Comparison of ENCODE assay signal across 14 cellular contexts in the genomic region with DNA sequence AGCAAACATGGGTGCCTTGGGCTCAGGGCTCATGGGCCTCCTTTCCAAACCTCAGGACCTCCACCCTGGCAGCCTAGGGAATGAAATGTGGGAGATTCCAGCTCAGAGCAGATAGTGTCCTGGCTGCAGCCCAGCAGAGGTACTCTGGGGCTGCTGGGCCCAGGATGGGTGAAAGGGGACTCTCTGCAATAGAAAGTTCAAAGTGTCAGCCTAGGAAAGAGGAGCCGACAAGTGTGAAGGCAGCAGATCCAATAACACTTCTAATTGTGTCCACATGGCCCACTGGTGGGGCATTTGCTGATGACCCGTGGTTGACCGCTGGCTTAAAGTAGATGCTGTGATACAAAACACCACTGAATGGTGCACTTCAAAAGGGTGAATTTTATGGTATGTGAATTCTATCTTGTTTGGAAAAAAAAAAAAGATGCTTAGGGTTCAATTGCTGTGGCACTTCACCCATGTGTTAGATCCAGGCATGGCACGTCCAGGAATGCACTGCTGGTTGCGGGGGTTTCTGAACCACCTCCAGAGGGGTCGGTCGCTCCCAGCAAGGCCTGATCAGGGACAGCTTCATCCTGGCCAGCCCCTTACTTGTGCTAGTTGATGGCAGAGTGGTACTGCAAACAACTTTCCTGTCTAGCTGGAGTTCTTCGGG. TPM values are rescaled to one million over a fixed set of nuclear protein-coding genes. Genes with fewer than 3 reads are reported as not detected.
DNase-seq lines count a peak whose midpoint lies in the region; ATAC-seq and TF ChIP-seq lines count a peak whose summit lies in the region.
"Had no signal": no experiment of that assay in that cellular context is flagged by ENCODE, and none has a peak within 500 bp of the region (broad histone marks: within the 10 kb centered on the region; RNA-seq: fewer than 3 reads in every experiment).

No MANE protein-coding gene starts in this region.

- peaks cover 37 to 39% of the 10 kb centered on the region in 2 experiments for H3K36me3 ChIP-seq in SK-N-SH (replicated peaks in 1 of 2; ENCODE audit: control insufficient read depth in 1 of 2, insufficient read depth in 2 of 2, low read length in 1 of 2)
- no peaks in the 10 kb centered on the region for H3K36me3 ChIP-seq in hepatocyte (replicated peaks; ENCODE audit: insufficient read depth, low read depth)
- peaks cover 21% of the 10 kb centered on the region for H3K36me3 ChIP-seq in rectal smooth muscle tissue (ENCODE audit: control insufficient read depth, insufficient read depth, low read length)

- no peaks in the 10 kb centered on the region for H3K9me2 ChIP-seq in SK-N-SH
- no peaks in the 10 kb centered on the region for H3K9me2 ChIP-seq in hepatocyte (replicated peaks; ENCODE audit: insufficient read depth)

- no peak overlapping the region for H3K9ac ChIP-seq in SK-N-SH
- H3K9ac ChIP-seq in rectal smooth muscle tissue (ENCODE audit: low read length): no peak overlapping the region

- H3K79me2 ChIP-seq in SK-N-SH (ENCODE audit: insufficient read depth): peaks cover 25% of the 10 kb centered on the region
- H3K79me2 ChIP-seq in hepatocyte: peaks cover 14% of the 10 kb centered on the region

- H3K27ac ChIP-seq in SK-N-SH (ENCODE audit: low read depth in 2 of 2, low read length in 1 of 2): peak overlapping the region in 1 of 2 experiments; percentile 99; a peak in 2 of 4 replicates
- peak overlapping the region; percentile 14 for H3K27ac ChIP-seq in hepatocyte
- H3K27ac ChIP-seq in rectal smooth muscle tissue (ENCODE audit: low read depth, low read length): peak overlapping the region; percentile 16

- TF ChIP-seq POLR2A in erythroblast (IDR thresholded peaks at IDR 0.05; ENCODE audit: low read length): no peak

- H3K4me1 ChIP-seq in SK-N-SH (ENCODE audit: control insufficient read depth in 1 of 2, insufficient read depth in 2 of 2, low read depth in 1 of 2, low read length in 1 of 2) (peaks cover 7 to 22% of the 10 kb centered on the region in 2 experiments; a peak in 3 of 4 replicates), hepatocyte (ENCODE audit: insufficient read depth) (peaks cover 63% of the 10 kb centered on the region), rectal smooth muscle tissue (ENCODE audit: control insufficient read depth, insufficient read depth, low read length) (peaks cover 23% of the 10 kb centered on the region)

- H3K27me3 ChIP-seq in SK-N-SH (ENCODE audit: insufficient read depth) (no peaks in the 10 kb centered on the region), hepatocyte (no peaks in the 10 kb centered on the region), rectal smooth muscle tissue (ENCODE audit: control insufficient read depth, insufficient read depth, low read length) (no peaks in the 10 kb centered on the region)

- POLR2A ChIA-PET in SK-N-SH (lab: Yijun Ruan, JAX): no interaction called here

- no peak for TF ChIP-seq RAD21 in SK-N-SH (IDR thresholded peaks at IDR 0.05; ENCODE audit: low read length)

- DNase-seq in 8988T: peak; percentile 9
- no peak for DNase-seq in SK-N-SH
- no peak for DNase-seq in hepatocyte (ENCODE audit: low spot score)
- no peak for DNase-seq in activated naive CD4-positive, alpha-beta T cell treated with anti-CD3 and anti-CD28 coated beads, Interleukin-2, amount 50 U/mL, for 72 hours (ENCODE audit: low spot score in 2 of 2)
- DNase-seq in activated naive CD8-positive, alpha-beta T cell treated with anti-CD3 and anti-CD28 coated beads, Interleukin-2, amount 50 U/mL, for 24 hours: no peak
- DNase-seq in erythroblast (lab: John Stamatoyannopoulos, UW): no peak
- DNase-seq: activated naive CD8-positive, alpha-beta T cell treated with anti-CD3 and anti-CD28 coated beads, Interleukin-2, amount 10 ng/mL, durations not matched to agents 7 days and 5 days; effector memory CD4-positive, alpha-beta T cell; GOT3; NCI-H1092; NCI-H446 treated with DMSO at 0.1 percent for 48 hours; T1000 had no signal

- H3K4me3 ChIP-seq in SK-N-SH (ENCODE audit: low read depth in 2 of 2, low read length in 1 of 2) (no peak overlapping the region), hepatocyte (no peak overlapping the region), rectal smooth muscle tissue (ENCODE audit: low read length) (no peak overlapping the region)

- TF ChIP-seq CTCF in SK-N-SH (IDR thresholded peaks at IDR 0.05) (no peak), hepatocyte (IDR thresholded peaks at IDR 0.05; ENCODE audit: poor library complexity) (no peak)

- H3K9me3 ChIP-seq in SK-N-SH: no peaks in the 10 kb centered on the region
- H3K9me3 ChIP-seq in hepatocyte (ENCODE audit: low read depth): no peaks in the 10 kb centered on the region

- ATAC-seq in HG03097 (IDR thresholded peaks at IDR 0.05; ENCODE audit: low FRiP score, unreplicated experiment): no peak
- ATAC-seq in activated naive CD4-positive, alpha-beta T cell treated with anti-CD3 and anti-CD28 coated beads, Interleukin-2, amount 50 U/mL, for 72 hours: no peak
- no peak for ATAC-seq in activated naive CD8-positive, alpha-beta T cell treated with anti-CD3 and anti-CD28 coated beads, Interleukin-2, amount 50 U/mL, for 24 hours

- no peak overlapping the region for H3K4me3 Mint-ChIP-seq in activated naive CD8-positive, alpha-beta T cell treated with anti-CD3 and anti-CD28 coated beads, Interleukin-2, amount 50 U/mL, for 24 hours
- H3K4me3 Mint-ChIP-seq: activated naive CD8-positive, alpha-beta T cell treated with anti-CD3 and anti-CD28 coated beads, Interleukin-2, amount 10 ng/mL, durations not matched to agents 7 days and 5 days had no signal

- WGBS in SK-N-SH (ENCODE audit: low lambda C conversion rate): 89% methylated on average over 8 of the region's 8 CpGs
- WGBS in hepatocyte (ENCODE audit: low lambda C conversion rate, missing lambda C conversion rate): 81% methylated on average over 8 of the region's 8 CpGs

- peaks cover 3% of the 10 kb centered on the region for H3K27me3 Mint-ChIP-seq in activated naive CD8-positive, alpha-beta T cell treated with anti-CD3 and anti-CD28 coated beads, Interleukin-2, amount 50 U/mL, for 24 hours

- no peak overlapping the region for H3K4me2 ChIP-seq in SK-N-SH
- H3K4me2 ChIP-seq in hepatocyte: no peak overlapping the region

- no peaks in the 10 kb centered on the region for H3K36me3 Mint-ChIP-seq in activated naive CD4-positive, alpha-beta T cell treated with anti-CD3 and anti-CD28 coated beads, Interleukin-2, amount 50 U/mL, for 72 hours
- H3K36me3 Mint-ChIP-seq in activated naive CD8-positive, alpha-beta T cell treated with anti-CD3 and anti-CD28 coated beads, Interleukin-2, amount 50 U/mL, for 24 hours (ENCODE audit: low read depth): no peaks in the 10 kb centered on the region
- H3K36me3 Mint-ChIP-seq: activated naive CD8-positive, alpha-beta T cell treated with anti-CD3 and anti-CD28 coated beads, Interleukin-2, amount 10 ng/mL, durations not matched to agents 7 days and 5 days had no signal

- H2AFZ ChIP-seq in SK-N-SH (ENCODE audit: low read depth): no peak overlapping the region
- H2AFZ ChIP-seq in hepatocyte: no peak overlapping the region

- CTCF ChIA-PET in SK-N-SH (lab: Yijun Ruan, JAX): interaction anchor here (1.0 kb wide), 1 partner anchor 44 kb away, joined by 3 read pairs; no protein-coding TSS in a partner anchor

- H3K27ac Mint-ChIP-seq in activated naive CD4-positive, alpha-beta T cell treated with anti-CD3 and anti-CD28 coated beads, Interleukin-2, amount 50 U/mL, for 72 hours: no peak overlapping the region
- no peak overlapping the region for H3K27ac Mint-ChIP-seq in activated naive CD8-positive, alpha-beta T cell treated with anti-CD3 and anti-CD28 coated beads, Interleukin-2, amount 50 U/mL, for 24 hours
- H3K27ac Mint-ChIP-seq: activated naive CD8-positive, alpha-beta T cell treated with anti-CD3 and anti-CD28 coated beads, Interleukin-2, amount 10 ng/mL, durations not matched to agents 7 days and 5 days had no signal

- H3K4me1 Mint-ChIP-seq in activated naive CD8-positive, alpha-beta T cell treated with anti-CD3 and anti-CD28 coated beads, Interleukin-2, amount 50 U/mL, for 24 hours: no peaks in the 10 kb centered on the region
- H3K4me1 Mint-ChIP-seq: activated naive CD8-positive, alpha-beta T cell treated with anti-CD3 and anti-CD28 coated beads, Interleukin-2, amount 10 ng/mL, durations not matched to agents 7 days and 5 days had no signal

- H4K20me1 ChIP-seq in SK-N-SH (ENCODE audit: insufficient read depth) (peaks cover 9% of the 10 kb centered on the region), hepatocyte (ENCODE audit: insufficient read depth, poor library complexity, severe bottlenecking) (no peaks in the 10 kb centered on the region)

- no peaks in the 10 kb centered on the region for H3K9me3 Mint-ChIP-seq in activated naive CD4-positive, alpha-beta T cell treated with anti-CD3 and anti-CD28 coated beads, Interleukin-2, amount 50 U/mL, for 72 hours
- no peaks in the 10 kb centered on the region for H3K9me3 Mint-ChIP-seq in activated naive CD8-positive, alpha-beta T cell treated with anti-CD3 and anti-CD28 coated beads, Interleukin-2, amount 50 U/mL, for 24 hours
- H3K9me3 Mint-ChIP-seq: activated naive CD8-positive, alpha-beta T cell treated with anti-CD3 and anti-CD28 coated beads, Interleukin-2, amount 10 ng/mL, durations not matched to agents 7 days and 5 days had no signal

- H3F3A ChIP-seq in SK-N-SH (replicated peaks; ENCODE audit: insufficient read depth): peaks cover 55% of the 10 kb centered on the region

- no peak for TF ChIP-seq EP300 in SK-N-SH (IDR thresholded peaks at IDR 0.05; ENCODE audit: borderline replicate concordance in 1 of 2, low read depth in 1 of 2, low read length in 1 of 2)

TF ChIP-seq in SK-N-SH, 30 proteins besides CTCF, POLR2A, EP300 and RAD21 (continues in another document):
- no peak for TF ChIP-seq RFX5 (IDR thresholded peaks at IDR 0.05; ENCODE audit: low read length)
- TF ChIP-seq MXI1 (IDR thresholded peaks at IDR 0.05; ENCODE audit: low read depth, low read length): no peak
- TF ChIP-seq GABPA (IDR thresholded peaks at IDR 0.05; ENCODE audit: low read depth): no peak
- 0 out of 2 replicates have a peak, but pooled peaks have one; percentile 8 for TF ChIP-seq NFIC (IDR thresholded peaks at IDR 0.05; ENCODE audit: borderline replicate concordance)
- no peak for TF ChIP-seq FOXM1 (IDR thresholded peaks at IDR 0.05; ENCODE audit: low read depth)
- TF ChIP-seq SMC3 (IDR thresholded peaks at IDR 0.05; ENCODE audit: low read depth, low read length): no peak
- 0 out of 2 replicates have a peak, but pooled peaks have one; percentile 2 for TF ChIP-seq SIN3A (IDR thresholded peaks at IDR 0.05; ENCODE audit: borderline replicate concordance, low read depth, low read length)

RNA-seq across cellular contexts. Expression of a gene that starts 20.9 kb away (rescaled TPM):
- polyA plus RNA-seq in SK-N-SH (2012; rRNA removed): 163 and 185 TPM in 2 replicates
- polyA plus RNA-seq in SK-N-SH (2012; cell fraction: cytosol; rRNA removed): 91.0 and 115 TPM in 2 replicates
- polyA plus RNA-seq in SK-N-SH (2012; cell fraction: nucleus; rRNA removed): 312 and 373 TPM in 2 replicates
- 71.4 and 81.6 TPM in 2 replicates for total RNA-seq in hepatocyte
- polyA plus RNA-seq in hepatocyte: 63.9 and 74.2 TPM in 2 replicates
- under 1 TPM in 1 of 2 donors, not detected in 1; 0.64 TPM for total RNA-seq in activated naive CD4-positive, alpha-beta T cell treated with anti-CD3 and anti-CD28 coated beads, Interleukin-2, amount 50 U/mL, for 72 hours
- total RNA-seq: activated naive CD8-positive, alpha-beta T cell treated with anti-CD3 and anti-CD28 coated beads, Interleukin-2, amount 10 ng/mL, durations not matched to agents 7 days and 5 days had no signal

Comparison
In these comparisons a context has a peak if more than half of its experiments do, and no peak if none do; other contexts are left out.
1. RNA of a gene that starts 20.9 kb away (total RNA-seq): 71.4 to 81.6 TPM in hepatocyte; 0.64 TPM in activated naive CD4-positive, alpha-beta T cell treated with anti-CD3 and anti-CD28 coated beads, Interleukin-2, amount 50 U/mL, for 72 hours; every median in the first group is over 10 times any median in the second.